In the genomic region with DNA sequence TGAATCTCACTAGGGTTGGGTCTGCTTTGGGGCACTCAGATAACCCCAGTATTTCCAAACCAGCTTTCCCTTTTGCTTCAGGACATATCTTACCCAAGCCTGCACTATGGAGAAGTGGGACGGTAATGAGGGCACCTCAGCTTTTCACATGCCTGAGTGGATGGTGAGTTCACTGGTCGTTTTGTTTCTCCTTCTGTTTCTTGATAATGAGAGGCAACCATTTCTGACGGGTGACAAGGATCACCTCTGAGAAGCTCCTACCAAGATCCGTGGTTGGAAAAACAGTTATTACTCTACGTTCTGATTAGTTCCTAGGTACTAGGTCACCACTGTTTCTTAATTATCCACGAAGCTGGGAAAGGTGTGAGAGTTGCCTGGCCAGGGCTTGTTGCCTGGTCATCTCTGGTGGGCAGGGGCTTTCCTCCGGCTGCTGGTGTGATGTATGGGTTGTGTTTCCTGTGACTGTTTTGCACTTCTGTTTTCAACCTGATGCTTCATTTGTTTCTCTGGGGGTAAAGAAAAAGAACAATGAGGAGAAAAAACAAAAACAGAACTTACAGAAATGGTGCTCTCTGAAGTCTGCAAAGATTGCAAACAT, we compare ENCODE assay signal across 8 cellular contexts.
DNase-seq lines count a peak whose midpoint lies in the region; ATAC-seq, FAIRE-seq and TF ChIP-seq lines count a peak whose summit lies in the region.

No MANE protein-coding gene starts in this region.

- FAIRE-seq in A549 (lab: Jason Lieb, UNC) (no peak), GM19239 (lab: Jason Lieb, UNC) (peak; percentile 31)

- peak overlapping the region; percentile 64; the same call in 2 of the 3 replicates for H3K4me2 ChIP-seq in A549

- peak overlapping the region in 1 of 2 experiments; percentile 44; a peak in 3 of 6 replicates for H3K27ac ChIP-seq in A549
- H3K27ac ChIP-seq in epithelial cell of prostate = peak overlapping the region; percentile 59

- no peak for TF ChIP-seq CTCF in A549 (IDR thresholded peaks at IDR 0.05)

- no peaks in the 10 kb centered on the region for H3K36me3 ChIP-seq in H7 (replicated peaks; ENCODE audit: control insufficient read depth, insufficient read depth, low read length)

- 69% methylated on average over 7 of the region's 7 CpGs for WGBS in A549 (ENCODE audit: missing lambda C conversion rate)

- no peak for TF ChIP-seq EP300 in A549 (IDR thresholded peaks at IDR 0.05)

- TF ChIP-seq RAD21 in A549 (conservative IDR thresholded peaks at IDR 0.05 in 1 of 2, IDR thresholded peaks at IDR 0.05 in 1 of 2) = no peak

- H3K27me3 ChIP-seq in H7 (ENCODE audit: control insufficient read depth, insufficient read depth, low read length) = no peaks in the 10 kb centered on the region

- H3K9me3 ChIP-seq in A549 = no peaks in the 10 kb centered on the region

- H3K4me3 ChIP-seq in A549 = no peak overlapping the region
- no peak overlapping the region for H3K4me3 ChIP-seq in H7 (ENCODE audit: insufficient read depth, low read depth, low read length)

- no peak for DNase-seq in A549 (ENCODE audit: low read depth in 1 of 2, low spot score in 1 of 2)
- DNase-seq in GM19239 (ENCODE audit: insufficient read length, low spot score) = no peak
- no peak for DNase-seq in epithelial cell of prostate (ENCODE audit: low read depth, low spot score)
- no peak for DNase-seq in H7
- DNase-seq in NCI-H2107 (lab: John Stamatoyannopoulos, UW) = no peak
- DNase-seq in NCI-H510A treated with DMSO at 0.1 percent for 48 hours (lab: John Stamatoyannopoulos, UW) = no peak

- CTCF ChIA-PET in A549 (lab: Yijun Ruan, JAX) = interaction anchor here (0.6 to 6.8 kb wide), 58 partner anchors 9 to 606 kb away, joined by 3 to 129 read pairs (median 6); a partner anchor contains a TSS

- POLR2A ChIA-PET in A549 (lab: Yijun Ruan, JAX) = interaction anchor here (0.8 to 1.6 kb wide), 6 partner anchors 12 to 269 kb away, joined by 3 to 9 read pairs (median 4); a partner anchor contains a TSS

- no peak for TF ChIP-seq POLR2A in A549 (IDR thresholded peaks at IDR 0.05; ENCODE audit: low read length)

- H3K4me1 ChIP-seq in A549 = 0 out of 3 replicates have a peak, but pooled peaks cover 6% of the 10 kb centered on the region

- ATAC-seq in A549 (no peak; a peak in 1 of 6 replicates), HG03354 (IDR thresholded peaks at IDR 0.05; ENCODE audit: poor library complexity, severe bottlenecking, unreplicated experiment) (peak; percentile 45), GM19328 (IDR thresholded peaks at IDR 0.05; ENCODE audit: unreplicated experiment) (no peak)

TF ChIP-seq in A549, 52 proteins besides CTCF, POLR2A, EP300 and RAD21:
- TF ChIP-seq TP53 (CRISPR knock-in tag; IDR thresholded peaks at IDR 0.05) (no peak), EHF (CRISPR knock-in tag; IDR thresholded peaks at IDR 0.05) (no peak), CHD4 (IDR thresholded peaks at IDR 0.05; ENCODE audit: borderline replicate concordance) (no peak), CBX8 (IDR thresholded peaks at IDR 0.05) (no peak), NR3C1 (IDR thresholded peaks at IDR 0.05) (no peak), PHF8 (IDR thresholded peaks at IDR 0.05; ENCODE audit: borderline replicate concordance, low read depth) (no peak), ZC3H11A (IDR thresholded peaks at IDR 0.05) (no peak), RFX5 (IDR thresholded peaks at IDR 0.05) (no peak), KDM5A (IDR thresholded peaks at IDR 0.05) (no peak)
- TF ChIP-seq, protein P1, sequence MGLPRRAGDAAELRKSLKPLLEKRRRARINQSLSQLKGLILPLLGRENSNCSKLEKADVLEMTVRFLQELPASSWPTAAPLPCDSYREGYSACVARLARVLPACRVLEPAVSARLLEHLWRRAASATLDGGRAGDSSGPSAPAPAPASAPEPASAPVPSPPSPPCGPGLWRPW (IDR thresholded peaks at IDR 0.05) = no peak
- TF ChIP-seq, protein P2, sequence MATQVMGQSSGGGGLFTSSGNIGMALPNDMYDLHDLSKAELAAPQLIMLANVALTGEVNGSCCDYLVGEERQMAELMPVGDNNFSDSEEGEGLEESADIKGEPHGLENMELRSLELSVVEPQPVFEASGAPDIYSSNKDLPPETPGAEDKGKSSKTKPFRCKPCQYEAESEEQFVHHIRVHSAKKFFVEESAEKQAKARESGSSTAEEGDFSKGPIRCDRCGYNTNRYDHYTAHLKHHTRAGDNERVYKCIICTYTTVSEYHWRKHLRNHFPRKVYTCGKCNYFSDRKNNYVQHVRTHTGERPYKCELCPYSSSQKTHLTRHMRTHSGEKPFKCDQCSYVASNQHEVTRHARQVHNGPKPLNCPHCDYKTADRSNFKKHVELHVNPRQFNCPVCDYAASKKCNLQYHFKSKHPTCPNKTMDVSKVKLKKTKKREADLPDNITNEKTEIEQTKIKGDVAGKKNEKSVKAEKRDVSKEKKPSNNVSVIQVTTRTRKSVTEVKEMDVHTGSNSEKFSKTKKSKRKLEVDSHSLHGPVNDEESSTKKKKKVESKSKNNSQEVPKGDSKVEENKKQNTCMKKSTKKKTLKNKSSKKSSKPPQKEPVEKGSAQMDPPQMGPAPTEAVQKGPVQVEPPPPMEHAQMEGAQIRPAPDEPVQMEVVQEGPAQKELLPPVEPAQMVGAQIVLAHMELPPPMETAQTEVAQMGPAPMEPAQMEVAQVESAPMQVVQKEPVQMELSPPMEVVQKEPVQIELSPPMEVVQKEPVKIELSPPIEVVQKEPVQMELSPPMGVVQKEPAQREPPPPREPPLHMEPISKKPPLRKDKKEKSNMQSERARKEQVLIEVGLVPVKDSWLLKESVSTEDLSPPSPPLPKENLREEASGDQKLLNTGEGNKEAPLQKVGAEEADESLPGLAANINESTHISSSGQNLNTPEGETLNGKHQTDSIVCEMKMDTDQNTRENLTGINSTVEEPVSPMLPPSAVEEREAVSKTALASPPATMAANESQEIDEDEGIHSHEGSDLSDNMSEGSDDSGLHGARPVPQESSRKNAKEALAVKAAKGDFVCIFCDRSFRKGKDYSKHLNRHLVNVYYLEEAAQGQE (IDR thresholded peaks at IDR 0.05) = no peak
